15 cellular contexts compared by ENCODE assay signal in genomic region chr5:106873558-106873957, GRCh38.
A peak's percentile ranks its signal among the peaks of the same experiment; 100 is the strongest.
DNase-seq lines count a peak whose midpoint lies in the region; ATAC-seq lines count a peak whose summit lies in the region.
"Had no signal": no experiment of that assay in that cellular context is flagged by ENCODE, and none has a peak within 500 bp of the region (broad histone marks: within the 10 kb centered on the region; RNA-seq: fewer than 3 reads in every experiment).

No MANE protein-coding gene starts in this region.

- no peaks in the 10 kb centered on the region for H3K36me3 Mint-ChIP-seq in activated naive CD8-positive, alpha-beta T cell treated with anti-CD3 and anti-CD28 coated beads, Interleukin-2, amount 50 U/mL, for 24 hours (ENCODE audit: low read depth)
- no peaks in the 10 kb centered on the region for H3K36me3 Mint-ChIP-seq in activated T-helper 2 cell treated with anti-CD3 and anti-CD28 coated beads, Interferon-gamma antibody, Interleukin-2, Interleukin-4, amounts not matched to agents 10 μg/mL and 5 μg/mL and 100 μg/mL, durations not matched to agents 14 hours and 24 hours and 36 hours (ENCODE audit: low read depth)
- H3K36me3 Mint-ChIP-seq: activated naive CD4-positive, alpha-beta T cell treated with anti-CD3 and anti-CD28 coated beads, Interleukin-2, amount 50 U/mL, for 24 hours; naive thymus-derived CD8-positive, alpha-beta T cell; stimulated activated memory B cell treated with anti-CD40 and anti-IgM and Interleukin-4, amounts not matched to agents 10 μg/mL and 1 μg/mL and 100 μg/mL, for 72 hours had no signal

- intact Hi-C loops in activated T-helper 2 cell treated with anti-CD3 and anti-CD28 coated beads, Interferon-gamma antibody, Interleukin-2, Interleukin-4, amounts not matched to agents 10 μg/mL and 5 μg/mL and 100 μg/mL, durations not matched to agents 14 hours and 24 hours and 36 hours (cut with micrococcal nuclease): no loop called here

- no peak overlapping the region for H3K4me3 Mint-ChIP-seq in activated naive CD8-positive, alpha-beta T cell treated with anti-CD3 and anti-CD28 coated beads, Interleukin-2, amount 50 U/mL, for 24 hours
- no peak overlapping the region for H3K4me3 Mint-ChIP-seq in activated T-helper 2 cell treated with anti-CD3 and anti-CD28 coated beads, Interferon-gamma antibody, Interleukin-2, Interleukin-4, amounts not matched to agents 10 μg/mL and 5 μg/mL and 100 μg/mL, durations not matched to agents 14 hours and 24 hours and 36 hours (ENCODE audit: low read depth)
- H3K4me3 Mint-ChIP-seq: activated naive CD4-positive, alpha-beta T cell treated with anti-CD3 and anti-CD28 coated beads, Interleukin-2, amount 50 U/mL, for 24 hours; naive thymus-derived CD8-positive, alpha-beta T cell; stimulated activated memory B cell treated with anti-CD40 and anti-IgM and Interleukin-4, amounts not matched to agents 10 μg/mL and 1 μg/mL and 100 μg/mL, for 72 hours had no signal

- no peaks in the 10 kb centered on the region for H3K9me3 Mint-ChIP-seq in activated naive CD8-positive, alpha-beta T cell treated with anti-CD3 and anti-CD28 coated beads, Interleukin-2, amount 50 U/mL, for 24 hours
- no peaks in the 10 kb centered on the region for H3K9me3 Mint-ChIP-seq in activated T-helper 2 cell treated with anti-CD3 and anti-CD28 coated beads, Interferon-gamma antibody, Interleukin-2, Interleukin-4, amounts not matched to agents 10 μg/mL and 5 μg/mL and 100 μg/mL, durations not matched to agents 14 hours and 24 hours and 36 hours
- H3K9me3 Mint-ChIP-seq: activated naive CD4-positive, alpha-beta T cell treated with anti-CD3 and anti-CD28 coated beads, Interleukin-2, amount 50 U/mL, for 24 hours had no signal

- H3K27ac Mint-ChIP-seq in activated naive CD8-positive, alpha-beta T cell treated with anti-CD3 and anti-CD28 coated beads, Interleukin-2, amount 50 U/mL, for 24 hours: no peak overlapping the region
- H3K27ac Mint-ChIP-seq in activated T-helper 2 cell treated with anti-CD3 and anti-CD28 coated beads, Interferon-gamma antibody, Interleukin-2, Interleukin-4, amounts not matched to agents 10 μg/mL and 5 μg/mL and 100 μg/mL, durations not matched to agents 14 hours and 24 hours and 36 hours: no peak overlapping the region
- H3K27ac Mint-ChIP-seq: activated naive CD4-positive, alpha-beta T cell treated with anti-CD3 and anti-CD28 coated beads, Interleukin-2, amount 50 U/mL, for 24 hours; naive thymus-derived CD8-positive, alpha-beta T cell; stimulated activated memory B cell treated with anti-CD40 and anti-IgM and Interleukin-4, amounts not matched to agents 10 μg/mL and 1 μg/mL and 100 μg/mL, for 72 hours had no signal

- no peak for ATAC-seq in GM21576 (IDR thresholded peaks at IDR 0.05; ENCODE audit: unreplicated experiment)
- ATAC-seq in activated naive CD8-positive, alpha-beta T cell treated with anti-CD3 and anti-CD28 coated beads, Interleukin-2, amount 50 U/mL, for 24 hours: no peak
- ATAC-seq: naive thymus-derived CD8-positive, alpha-beta T cell; stimulated activated memory B cell treated with anti-CD40 and anti-IgM and Interleukin-4, amounts not matched to agents 10 μg/mL and 1 μg/mL and 100 μg/mL, for 72 hours had no signal

- DNase-seq in ELR (ENCODE audit: low read depth): peak; percentile 5
- DNase-seq in NCI-H1436 treated with DMSO at 0.1 percent for 48 hours (lab: John Stamatoyannopoulos, UW): peak; percentile 85
- DNase-seq in SHP77 treated with DMSO at 0.1 percent for 48 hours (lab: John Stamatoyannopoulos, UW): peak; percentile 81
- DNase-seq in lung microvascular endothelial cell (ENCODE audit: low read depth in 2 of 2): peak; percentile 10 to 94
- no peak for DNase-seq in activated naive CD8-positive, alpha-beta T cell treated with anti-CD3 and anti-CD28 coated beads, Interleukin-2, amount 50 U/mL, for 24 hours
- DNase-seq in activated T-helper 2 cell treated with anti-CD3 and anti-CD28 coated beads, Interferon-gamma antibody, Interleukin-2, Interleukin-4, amounts not matched to agents 10 μg/mL and 5 μg/mL and 100 μg/mL, durations not matched to agents 14 hours and 24 hours and 36 hours (ENCODE audit: low spot score): no peak
- no peak for DNase-seq in OCI-M1 (lab: John Stamatoyannopoulos, UW)
- DNase-seq: BE2C; EL; H7; naive thymus-derived CD8-positive, alpha-beta T cell; NCI-H524 had no signal

- no peaks in the 10 kb centered on the region for H3K4me1 Mint-ChIP-seq in activated naive CD8-positive, alpha-beta T cell treated with anti-CD3 and anti-CD28 coated beads, Interleukin-2, amount 50 U/mL, for 24 hours
- H3K4me1 Mint-ChIP-seq in activated T-helper 2 cell treated with anti-CD3 and anti-CD28 coated beads, Interferon-gamma antibody, Interleukin-2, Interleukin-4, amounts not matched to agents 10 μg/mL and 5 μg/mL and 100 μg/mL, durations not matched to agents 14 hours and 24 hours and 36 hours (ENCODE audit: low read depth): no peaks in the 10 kb centered on the region
- H3K4me1 Mint-ChIP-seq: activated naive CD4-positive, alpha-beta T cell treated with anti-CD3 and anti-CD28 coated beads, Interleukin-2, amount 50 U/mL, for 24 hours; naive thymus-derived CD8-positive, alpha-beta T cell; stimulated activated memory B cell treated with anti-CD40 and anti-IgM and Interleukin-4, amounts not matched to agents 10 μg/mL and 1 μg/mL and 100 μg/mL, for 72 hours had no signal

- no peaks in the 10 kb centered on the region for H3K27me3 Mint-ChIP-seq in activated naive CD8-positive, alpha-beta T cell treated with anti-CD3 and anti-CD28 coated beads, Interleukin-2, amount 50 U/mL, for 24 hours
- H3K27me3 Mint-ChIP-seq in activated T-helper 2 cell treated with anti-CD3 and anti-CD28 coated beads, Interferon-gamma antibody, Interleukin-2, Interleukin-4, amounts not matched to agents 10 μg/mL and 5 μg/mL and 100 μg/mL, durations not matched to agents 14 hours and 24 hours and 36 hours (ENCODE audit: low read depth): no peaks in the 10 kb centered on the region
- H3K27me3 Mint-ChIP-seq: activated naive CD4-positive, alpha-beta T cell treated with anti-CD3 and anti-CD28 coated beads, Interleukin-2, amount 50 U/mL, for 24 hours; stimulated activated memory B cell treated with anti-CD40 and anti-IgM and Interleukin-4, amounts not matched to agents 10 μg/mL and 1 μg/mL and 100 μg/mL, for 72 hours had no signal

Comparison
In these comparisons a context has a peak if more than half of its experiments do, and no peak if none do; other contexts are left out.
1. DNase-seq: peak in ELR (single experiment), NCI-H1436 treated with DMSO at 0.1 percent for 48 hours (single experiment), SHP77 treated with DMSO at 0.1 percent for 48 hours (single experiment) and lung microvascular endothelial cell (2 of 2); none in activated naive CD8-positive, alpha-beta T cell treated with anti-CD3 and anti-CD28 coated beads, Interleukin-2, amount 50 U/mL, for 24 hours (single experiment), activated T-helper 2 cell treated with anti-CD3 and anti-CD28 coated beads, Interferon-gamma antibody, Interleukin-2, Interleukin-4, amounts not matched to agents 10 μg/mL and 5 μg/mL and 100 μg/mL, durations not matched to agents 14 hours and 24 hours and 36 hours (single experiment) and OCI-M1 (single experiment).